Comparison of ENCODE assay signal across 8 cellular contexts in the genomic region with DNA sequence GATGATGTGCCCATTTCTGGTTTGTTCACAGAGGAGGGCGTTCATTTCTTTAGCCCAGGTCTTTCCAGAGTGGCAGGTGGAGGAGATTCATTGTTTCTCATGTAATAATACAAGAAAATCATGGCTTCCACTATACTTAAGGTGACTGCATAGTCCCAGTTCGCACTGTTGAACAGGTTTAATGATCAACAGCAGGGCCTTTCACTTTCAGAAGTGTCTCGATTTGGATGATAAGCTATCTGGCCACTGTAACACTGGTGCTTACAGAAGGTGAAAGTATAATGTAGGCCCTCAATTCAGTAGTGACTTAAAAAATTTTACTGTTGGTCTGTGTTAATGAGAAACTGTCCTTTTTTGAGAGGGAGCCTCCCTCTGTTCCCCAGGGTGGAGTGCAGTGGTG. TPM values are rescaled to one million over a fixed set of nuclear protein-coding genes. Genes with fewer than 3 reads are reported as not detected.
DNase-seq lines count a peak whose midpoint lies in the region; ATAC-seq and TF ChIP-seq lines count a peak whose summit lies in the region.

No MANE protein-coding gene starts in this region.

- peak overlapping the region; percentile 91 for H3K27ac Mint-ChIP-seq in activated naive CD8-positive, alpha-beta T cell treated with anti-CD3 and anti-CD28 coated beads, Interleukin-2, amount 10 ng/mL, durations not matched to agents 7 days and 5 days
- H3K27ac Mint-ChIP-seq in nephron = peak overlapping the region; percentile 34 to 72 (median 39)

- DNase-seq in heart right ventricle (no peak), left ventricle myocardium superior (no peak), NCI-H2196 (lab: John Stamatoyannopoulos, UW; ENCODE audit: unreplicated experiment) (no peak), sciatic nerve (ENCODE audit: low spot score) (no peak), SIG-M5 (lab: John Stamatoyannopoulos, UW) (no peak)
- no peak for DNase-seq in activated naive CD8-positive, alpha-beta T cell treated with anti-CD3 and anti-CD28 coated beads, Interleukin-2, amount 10 ng/mL, durations not matched to agents 7 days and 5 days

- H3K27me3 Mint-ChIP-seq in activated naive CD8-positive, alpha-beta T cell treated with anti-CD3 and anti-CD28 coated beads, Interleukin-2, amount 10 ng/mL, durations not matched to agents 7 days and 5 days = no peaks in the 10 kb centered on the region
- peaks cover 12% of the 10 kb centered on the region for H3K27me3 Mint-ChIP-seq in nephron (ENCODE audit: low read depth)

- intact Hi-C loops in heart right ventricle (cut with DNase I) = loop anchor here in 6 of 10 donors (1.0 to 10.0 kb wide), 5 partner anchors 52 to 370 kb away; a partner anchor contains a TSS
- intact Hi-C loops in left ventricle myocardium superior (cut with micrococcal nuclease) = no loop called here
- intact Hi-C loops in sciatic nerve (cut with DNase I) = no loop called here

- peaks cover 0 to 36% (median 28%) of the 10 kb centered on the region in 9 donors for H3K4me1 ChIP-seq in heart right ventricle

- peaks cover 16% of the 10 kb centered on the region for H3K36me3 Mint-ChIP-seq in activated naive CD8-positive, alpha-beta T cell treated with anti-CD3 and anti-CD28 coated beads, Interleukin-2, amount 10 ng/mL, durations not matched to agents 7 days and 5 days
- peaks cover 13% of the 10 kb centered on the region for H3K36me3 Mint-ChIP-seq in nephron (ENCODE audit: low read depth)

- H3K4me1 Mint-ChIP-seq in activated naive CD8-positive, alpha-beta T cell treated with anti-CD3 and anti-CD28 coated beads, Interleukin-2, amount 10 ng/mL, durations not matched to agents 7 days and 5 days = peaks cover 38% of the 10 kb centered on the region
- H3K4me1 Mint-ChIP-seq in nephron = peaks cover 22% of the 10 kb centered on the region

- H3K9me3 ChIP-seq in heart right ventricle = no peaks in the 10 kb centered on the region

- POLR2A ChIA-PET in activated naive CD8-positive, alpha-beta T cell treated with anti-CD3 and anti-CD28 coated beads, Interleukin-2, amount 10 ng/mL, durations not matched to agents 7 days and 5 days (lab: Charles Lee) = interaction anchor here (0.6 kb wide), 1 partner anchor 419 kb away, joined by 3 read pairs; no protein-coding TSS in a partner anchor

- ATAC-seq in heart right ventricle = no peak
- no peak for ATAC-seq in left ventricle myocardium superior
- peak; percentile 47 for ATAC-seq in HG03066 (IDR thresholded peaks at IDR 0.05; ENCODE audit: low read depth, unreplicated experiment)
- ATAC-seq in activated naive CD8-positive, alpha-beta T cell treated with anti-CD3 and anti-CD28 coated beads, Interleukin-2, amount 10 ng/mL, durations not matched to agents 7 days and 5 days (ENCODE audit: low read depth) = no peak
- ATAC-seq in sciatic nerve = no peak

- H3K9me3 Mint-ChIP-seq in activated naive CD8-positive, alpha-beta T cell treated with anti-CD3 and anti-CD28 coated beads, Interleukin-2, amount 10 ng/mL, durations not matched to agents 7 days and 5 days = no peaks in the 10 kb centered on the region
- no peaks in the 10 kb centered on the region for H3K9me3 Mint-ChIP-seq in nephron

- TF ChIP-seq CTCF in heart right ventricle (IDR thresholded peaks at IDR 0.05) = no peak
- no peak for TF ChIP-seq CTCF in nephron (IDR thresholded peaks at IDR 0.05; ENCODE audit: unreplicated experiment in 3 of 3)

- peak overlapping the region in 1 of 10 donors; percentile 92 for H3K27ac ChIP-seq in heart right ventricle

- peak overlapping the region in 7 of 10 donors; percentile 85 to 99 (median 97) for H3K4me3 ChIP-seq in heart right ventricle

- H3K4me3 Mint-ChIP-seq in activated naive CD8-positive, alpha-beta T cell treated with anti-CD3 and anti-CD28 coated beads, Interleukin-2, amount 10 ng/mL, durations not matched to agents 7 days and 5 days = peak overlapping the region; percentile 93
- peak overlapping the region; percentile 89 to 99 (median 94) for H3K4me3 Mint-ChIP-seq in nephron

- 83 to 89% methylated on average over 3 of the region's 3 CpGs for WGBS in heart right ventricle, 2 donors

- no peaks in the 10 kb centered on the region for H3K27me3 ChIP-seq in heart right ventricle

- H3K36me3 ChIP-seq in heart right ventricle = peaks cover 0 to 41% (median 6%) of the 10 kb centered on the region in 9 donors

RNA-seq across cellular contexts. Expression of a gene that starts 1.4 kb away (rescaled TPM):
- 10 to 100 TPM; 12.4 to 21.6 (median 14.5) TPM for total RNA-seq in heart right ventricle
- 10 to 100 TPM; 23.9 to 29.6 TPM for polyA plus RNA-seq in heart right ventricle
- 12.6 TPM for total RNA-seq in left ventricle myocardium superior
- total RNA-seq in activated naive CD8-positive, alpha-beta T cell treated with anti-CD3 and anti-CD28 coated beads, Interleukin-2, amount 10 ng/mL, durations not matched to agents 7 days and 5 days = 10 to 100 TPM; 55.8 to 58.3 TPM
- total RNA-seq in sciatic nerve = 26.2 TPM

RNA-seq across cellular contexts. Expression of a gene that starts 51.6 kb away (rescaled TPM):
- total RNA-seq in heart right ventricle (10 to 100 TPM; 51.5 to 74.6 (median 63.5) TPM), left ventricle myocardium superior (54.8 TPM), sciatic nerve (74.8 TPM)
- polyA plus RNA-seq in heart right ventricle = 10 to 100 TPM; 33.7 to 47.0 TPM
- 10 to 100 TPM; 62.8 to 72.6 TPM for total RNA-seq in activated naive CD8-positive, alpha-beta T cell treated with anti-CD3 and anti-CD28 coated beads, Interleukin-2, amount 10 ng/mL, durations not matched to agents 7 days and 5 days

Comparison
In these comparisons a context has a peak if more than half of its experiments do, and no peak if none do; other contexts are left out.
1. intact Hi-C loops: an anchor here in heart right ventricle (1.0 to 10.0 kb wide); none called in left ventricle myocardium superior and sciatic nerve.